11 cellular contexts compared by ENCODE assay signal in genomic region chr21:38267991-38268858, GRCh38. TPM values are rescaled to one million over a fixed set of nuclear protein-coding genes. Genes with fewer than 3 reads are reported as not detected.
DNase-seq lines count a peak whose midpoint lies in the region; ATAC-seq, FAIRE-seq and TF ChIP-seq lines count a peak whose summit lies in the region.
"Had no signal": no experiment of that assay in that cellular context is flagged by ENCODE, and none has a peak within 500 bp of the region (broad histone marks: within the 10 kb centered on the region; RNA-seq: fewer than 3 reads in every experiment).

No MANE protein-coding gene starts in this region.

- H2BK15ac ChIP-seq in IMR-90 (ENCODE audit: low read depth, low read length) = peak overlapping the region; percentile 83; the same call in 2 of the 3 replicates

- H3K9me3 ChIP-seq in IMR-90 (ENCODE audit: control insufficient read depth, insufficient read depth, low read length) (no peaks in the 10 kb centered on the region), esophagus (ENCODE audit: control insufficient read depth in 2 of 2, insufficient read depth in 1 of 2, low read depth in 1 of 2, low read length in 1 of 2) (no peaks in the 10 kb centered on the region), small intestine (ENCODE audit: control insufficient read depth, low read depth) (no peaks in the 10 kb centered on the region), endodermal cell (ENCODE audit: control insufficient read depth, low read length) (no peaks in the 10 kb centered on the region)

- no peaks in the 10 kb centered on the region for H3K9me3 Mint-ChIP-seq in endodermal cell
- H3K9me3 Mint-ChIP-seq: central memory CD8-positive, alpha-beta T cell; stimulated activated memory B cell treated with anti-CD40 and anti-IgM and Interleukin-4, amounts not matched to agents 10 μg/mL and 1 μg/mL and 100 μg/mL, for 72 hours had no signal

- no peak overlapping the region for H3K4me3 Mint-ChIP-seq in endodermal cell
- H3K4me3 Mint-ChIP-seq: central memory CD8-positive, alpha-beta T cell; stimulated activated memory B cell treated with anti-CD40 and anti-IgM and Interleukin-4, amounts not matched to agents 10 μg/mL and 1 μg/mL and 100 μg/mL, for 72 hours had no signal

- ATAC-seq in GM18517 (IDR thresholded peaks at IDR 0.05; ENCODE audit: unreplicated experiment) = peak; percentile 59
- ATAC-seq in IMR-90 (ENCODE audit: low read depth) = no peak
- ATAC-seq: stimulated activated memory B cell treated with anti-CD40 and anti-IgM and Interleukin-4, amounts not matched to agents 10 μg/mL and 1 μg/mL and 100 μg/mL, for 72 hours had no signal

- no peaks in the 10 kb centered on the region for H3K36me3 Mint-ChIP-seq in endodermal cell (ENCODE audit: low read depth)
- H3K36me3 Mint-ChIP-seq: stimulated activated memory B cell treated with anti-CD40 and anti-IgM and Interleukin-4, amounts not matched to agents 10 μg/mL and 1 μg/mL and 100 μg/mL, for 72 hours had no signal

- H4K91ac ChIP-seq in IMR-90 (ENCODE audit: insufficient read depth, low read depth, low read length) = peak overlapping the region; percentile 85

- peak overlapping the region; percentile 22; the same call in 1 of the 2 replicates for H3K4me2 ChIP-seq in IMR-90 (ENCODE audit: low read depth, low read length)

- H3K4me3 ChIP-seq in IMR-90 (ENCODE audit: insufficient read depth, low read depth, low read length) (no peak overlapping the region), esophagus (ENCODE audit: low read depth in 1 of 2, low read length in 2 of 2) (no peak overlapping the region), small intestine (ENCODE audit: low read depth in 1 of 2, low read length in 2 of 2) (no peak overlapping the region), endodermal cell (ENCODE audit: low read length) (no peak overlapping the region)

- CTCF ChIA-PET in IMR-90 (lab: Yijun Ruan, JAX) = interaction anchor here (1.1 to 1.2 kb wide), 2 partner anchors 49 to 66 kb away, joined by 3 to 4 read pairs; no protein-coding TSS in a partner anchor

- H3K27ac ChIP-seq in IMR-90 (ENCODE audit: insufficient read depth, low read length) (no peak overlapping the region), esophagus (ENCODE audit: low read depth in 2 of 2, low read length in 1 of 2) (peak overlapping the region; percentile 92), small intestine (ENCODE audit: low read depth in 1 of 2, low read length in 1 of 2) (no peak overlapping the region), endodermal cell (ENCODE audit: low read depth, low read length) (no peak overlapping the region)

- dilution Hi-C loops in IMR-90 (cut with HindIII; ENCODE audit: low sequenced_read_pairs, unreplicated experiment) = no loop called here

- no peak overlapping the region for H3K27ac Mint-ChIP-seq in endodermal cell
- H3K27ac Mint-ChIP-seq: stimulated activated memory B cell treated with anti-CD40 and anti-IgM and Interleukin-4, amounts not matched to agents 10 μg/mL and 1 μg/mL and 100 μg/mL, for 72 hours had no signal

- H2AK5ac ChIP-seq in IMR-90 (ENCODE audit: low read depth, low read length) = peak overlapping the region; percentile 86

- peak overlapping the region; percentile 62 for H4K5ac ChIP-seq in IMR-90 (ENCODE audit: low read depth, low read length)

- H4K8ac ChIP-seq in IMR-90 (ENCODE audit: low read depth in 2 of 2, low read length in 2 of 2) = peak overlapping the region; percentile 65 to 89

- no peaks in the 10 kb centered on the region for H4K20me1 ChIP-seq in IMR-90 (ENCODE audit: insufficient read depth, low read length)

- H2BK5ac ChIP-seq in IMR-90 (ENCODE audit: low read depth, low read length, poor library complexity, severe bottlenecking) = peak overlapping the region; percentile 18

- H3K56ac ChIP-seq in IMR-90 (ENCODE audit: extremely low read depth, insufficient read depth, low read length) = peak overlapping the region; percentile 58; the same call in 1 of the 2 replicates

- no peak for FAIRE-seq in small intestine (lab: Jason Lieb, UNC)

- in situ Hi-C loops in IMR-90 (cut with MboI; ENCODE audit: low sequenced_read_pairs) = no loop called here

- H3K18ac ChIP-seq in IMR-90 (ENCODE audit: low read depth, low read length) = peak overlapping the region; percentile 50

- H3K9me1 ChIP-seq in IMR-90 (ENCODE audit: insufficient read depth, low read length) = peaks cover 19% of the 10 kb centered on the region

- no TSS peak for BruUV-seq in IMR-90 (replicated peaks; lab: Mats Ljungman, UMichigan)

- peaks cover 2% of the 10 kb centered on the region for H3K27me3 Mint-ChIP-seq in endodermal cell (ENCODE audit: insufficient read depth)

- no peaks in the 10 kb centered on the region for H3K79me1 ChIP-seq in IMR-90 (ENCODE audit: low read depth in 1 of 2, low read length in 2 of 2)

- H3K27me3 ChIP-seq in IMR-90 (ENCODE audit: control insufficient read depth, insufficient read depth, low read length) = no peaks in the 10 kb centered on the region
- H3K27me3 ChIP-seq in esophagus (ENCODE audit: control insufficient read depth in 1 of 2, insufficient read depth in 2 of 2, low read length in 2 of 2) = no peaks in the 10 kb centered on the region
- no peaks in the 10 kb centered on the region for H3K27me3 ChIP-seq in small intestine (ENCODE audit: control insufficient read depth in 2 of 2, insufficient read depth in 2 of 2, low read length in 2 of 2)
- H3K27me3 ChIP-seq in endodermal cell (ENCODE audit: control insufficient read depth, insufficient read depth, low read length, poor library complexity, severe bottlenecking) = no peaks in the 10 kb centered on the region

- TF ChIP-seq POLR2A in IMR-90 (IDR thresholded peaks at IDR 0.05; ENCODE audit: low read depth, low read length) = no peak

- DNase-seq in IMR-90 (no peak), small intestine (peak; percentile 47), endodermal cell (no peak), NCI-H1417 (lab: John Stamatoyannopoulos, UW) (no peak), iPS-NIHi11 (ENCODE audit: low spot score) (no peak)
- DNase-seq: DND-41, NCI-H226 had no signal

- H2AFZ ChIP-seq in IMR-90 (replicated peaks; ENCODE audit: low read length, poor library complexity) = peak overlapping the region; percentile 35

- H3K4ac ChIP-seq in IMR-90 (ENCODE audit: low read depth, low read length) = peak overlapping the region; percentile 95

- peak overlapping the region; percentile 59 for H2AK9ac ChIP-seq in IMR-90 (replicated peaks; ENCODE audit: low read depth, low read length, poor library complexity)

- POLR2A ChIA-PET in IMR-90 (lab: Charles Lee; ENCODE audit: unreplicated experiment) = no interaction called here

- H3K14ac ChIP-seq in IMR-90 (replicated peaks; ENCODE audit: low read depth, low read length) = peak overlapping the region; percentile 92

- TF ChIP-seq RAD21 in IMR-90 (IDR thresholded peaks at IDR 0.05; ENCODE audit: low read length) = no peak

- no peak for TF ChIP-seq CTCF in IMR-90 (conservative IDR thresholded peaks at IDR 0.05; ENCODE audit: low read depth, low read length)
- TF ChIP-seq CTCF in endodermal cell (conservative IDR thresholded peaks at IDR 0.05) = no peak

- intact Hi-C loops in IMR-90 (cut with micrococcal nuclease) = loop anchor here (10.0 kb wide), 1 partner anchor 813 kb away; no protein-coding TSS in a partner anchor

- H3K23ac ChIP-seq in IMR-90 (ENCODE audit: low read depth, low read length) = peak overlapping the region; percentile 70

- H3K4me1 Mint-ChIP-seq in endodermal cell = peaks cover 15% of the 10 kb centered on the region
- H3K4me1 Mint-ChIP-seq: central memory CD8-positive, alpha-beta T cell; stimulated activated memory B cell treated with anti-CD40 and anti-IgM and Interleukin-4, amounts not matched to agents 10 μg/mL and 1 μg/mL and 100 μg/mL, for 72 hours had no signal

- peak overlapping the region; percentile 93 for H2BK120ac ChIP-seq in IMR-90 (ENCODE audit: low read depth, low read length)

- H2BK20ac ChIP-seq in IMR-90 (ENCODE audit: low read depth, low read length) = peak overlapping the region; percentile 90

- 100% methylated on average over 1 of the region's 5 CpGs; no CpG with 5 or more reads in 1 of the 2 experiments for WGBS in IMR-90 (ENCODE audit: extremely low coverage in 2 of 2, insufficient read length in 1 of 2), 2 experiments
- 39 to 43% methylated on average over 5 of the region's 5 CpGs for WGBS in esophagus, 2 donors
- WGBS in small intestine, 3 donors = 53 to 65% (median 57%) methylated on average over 5 of the region's 5 CpGs
- WGBS in endodermal cell (ENCODE audit: insufficient coverage in 1 of 2, insufficient read length in 1 of 2), 2 experiments = 90 to 100% methylated on average over 1 to 5 of the region's 5 CpGs

- no peaks in the 10 kb centered on the region for H3K36me3 ChIP-seq in IMR-90 (ENCODE audit: control insufficient read depth, insufficient read depth, low read length)
- H3K36me3 ChIP-seq in esophagus (ENCODE audit: control insufficient read depth in 2 of 2, insufficient read depth in 2 of 2, low read length in 1 of 2) = no peaks in the 10 kb centered on the region
- H3K36me3 ChIP-seq in small intestine (ENCODE audit: control insufficient read depth in 2 of 2, insufficient read depth in 2 of 2, low read length in 2 of 2) = no peaks in the 10 kb centered on the region
- H3K36me3 ChIP-seq in endodermal cell (ENCODE audit: control insufficient read depth, insufficient read depth, low read length) = no peaks in the 10 kb centered on the region

- H3K9ac ChIP-seq in IMR-90 (ENCODE audit: low read depth, low read length) = no peak overlapping the region
- no peak overlapping the region for H3K9ac ChIP-seq in endodermal cell (ENCODE audit: extremely low read depth, low read length, poor library complexity, severe bottlenecking)

- H3K4me1 ChIP-seq in IMR-90 (ENCODE audit: control insufficient read depth, insufficient read depth, low read length) (peaks cover 24% of the 10 kb centered on the region), esophagus (ENCODE audit: control insufficient read depth in 2 of 2, insufficient read depth in 2 of 2, low read length in 1 of 2) (peaks cover 2 to 11% of the 10 kb centered on the region in 2 donors), small intestine (ENCODE audit: control insufficient read depth in 2 of 2, insufficient read depth in 1 of 2, low read depth in 1 of 2, low read length in 1 of 2) (no peaks in the 10 kb centered on the region), endodermal cell (ENCODE audit: control insufficient read depth, insufficient read depth, low read length) (peaks cover 6% of the 10 kb centered on the region)

RNA-seq across cellular contexts. Expression of gene KCNJ15, which starts 11.4 kb away (rescaled TPM):
- total RNA-seq in IMR-90 (2012; rRNA removed) = under 0.01 TPM in 2 replicates
- polyA plus RNA-seq in IMR-90 (2012; rRNA removed) = 0.07 TPM in 1 of 2 replicates, not detected in the other
- not detected in 2 replicates for polyA plus RNA-seq in IMR-90 (2012; cell fraction: cytosol; rRNA removed)
- polyA plus RNA-seq in IMR-90 (2012; cell fraction: nucleus; rRNA removed; ENCODE audit: low replicate concordance) = 0.11 TPM in 1 of 2 replicates, not detected in the other
- polyA plus RNA-seq in esophagus = 1 to 10 TPM; 4.2 to 5.6 TPM
- 1 to 10 TPM in 1 of 3 donors, under 1 TPM in 2; 0.12 to 1.1 (median 0.22) TPM for polyA plus RNA-seq in small intestine
- total RNA-seq in endodermal cell = not detected
- polyA plus RNA-seq in endodermal cell (2013, experiment 1 of 2) = not detected
- polyA plus RNA-seq in endodermal cell (2013, experiment 2 of 2) = not detected

Comparison
In these comparisons a context has a peak if more than half of its experiments do, and no peak if none do; other contexts are left out.
1. H3K27ac ChIP-seq: peak in esophagus (2 of 2); none in IMR-90 (single experiment), small intestine (0 of 2) and endodermal cell (single experiment).